In genomic region chr22:42169055-42169469, GRCh38 we compare ENCODE assay signal across 8 cellular contexts. TPM values are rescaled to one million over a fixed set of nuclear protein-coding genes. Genes with fewer than 3 reads are reported as not detected.
A peak's percentile ranks its signal among the peaks of the same experiment; 100 is the strongest.
DNase-seq lines count a peak whose midpoint lies in the region; ATAC-seq and TF ChIP-seq lines count a peak whose summit lies in the region.

No MANE protein-coding gene starts in this region.

- H3K27me3 ChIP-seq in BE2C, result no peaks in the 10 kb centered on the region
- no peaks in the 10 kb centered on the region for H3K27me3 ChIP-seq in naive thymus-derived CD4-positive, alpha-beta T cell (ENCODE audit: control insufficient read depth in 2 of 2, insufficient read depth in 2 of 2, low read length in 2 of 2)

- DNase-seq in BE2C (peak; percentile 84), H4 (ENCODE audit: low spot score) (peak; percentile 57), NOMO-1 treated with DMSO at 0.1 percent for 48 hours (lab: John Stamatoyannopoulos, UW; ENCODE audit: unreplicated experiment) (peak; percentile 64), erythroblast (lab: John Stamatoyannopoulos, UW) (peak; percentile 80 to 88)
- DNase-seq in activated CD8-positive, alpha-beta memory T cell treated with anti-CD3 and anti-CD28 coated beads, Interleukin-2, amount 50 U/mL, for 4 hours, result peak; percentile 70
- peak; percentile 36 to 77 (median 60) for DNase-seq in naive thymus-derived CD4-positive, alpha-beta T cell
- DNase-seq in stimulated activated naive B cell treated with anti-CD40 and anti-IgM and Interleukin-4, amounts not matched to agents 10 μg/mL and 1 μg/mL and 100 μg/mL, for 72 hours, result peak; percentile 45

- no peak overlapping the region for H3K4me3 ChIP-seq in BE2C (ENCODE audit: low read depth, low read length)
- H3K4me3 ChIP-seq in naive thymus-derived CD4-positive, alpha-beta T cell (ENCODE audit: low read length), result no peak overlapping the region

- no peak for TF ChIP-seq POLR2A in erythroblast (IDR thresholded peaks at IDR 0.05; ENCODE audit: low read length)

- intact Hi-C loops in naive thymus-derived CD4-positive, alpha-beta T cell (cut with micrococcal nuclease), result loop anchor here (1.0 to 2.0 kb wide), 7 partner anchors 78 to 276 kb away; partner anchors contain the start of gene NDUFA6 (in 1 of the 2)

- CTCF ChIA-PET in naive thymus-derived CD4-positive, alpha-beta T cell (lab: Charles Lee), result interaction anchor here (0.9 to 3.2 kb wide), 4 partner anchors 108 to 276 kb away, joined by 3 to 11 read pairs (median 4); no protein-coding TSS in a partner anchor

- peaks cover 7% of the 10 kb centered on the region for H3K36me3 ChIP-seq in BE2C
- H3K36me3 ChIP-seq in naive thymus-derived CD4-positive, alpha-beta T cell (ENCODE audit: control insufficient read depth in 2 of 3, insufficient read depth in 3 of 3, low read length in 3 of 3), result peaks cover 0 to 67% (median 0%) of the 10 kb centered on the region in 3 experiments

- H3K4me1 ChIP-seq in BE2C, result peaks cover 23% of the 10 kb centered on the region
- H3K4me1 ChIP-seq in naive thymus-derived CD4-positive, alpha-beta T cell (ENCODE audit: control insufficient read depth in 2 of 2, insufficient read depth in 2 of 2, low read length in 2 of 2), result peaks cover 0 to 15% of the 10 kb centered on the region in 2 donors

- peaks cover 0 to 14% (median 6%) of the 10 kb centered on the region in 5 donors for H3K36me3 Mint-ChIP-seq in naive thymus-derived CD4-positive, alpha-beta T cell
- peaks cover 35 to 61% of the 10 kb centered on the region in 2 donors for H3K36me3 Mint-ChIP-seq in stimulated activated naive B cell treated with anti-CD40 and anti-IgM and Interleukin-4, amounts not matched to agents 10 μg/mL and 1 μg/mL and 100 μg/mL, for 72 hours

- no peaks in the 10 kb centered on the region for H3K27me3 Mint-ChIP-seq in naive thymus-derived CD4-positive, alpha-beta T cell
- H3K27me3 Mint-ChIP-seq in stimulated activated naive B cell treated with anti-CD40 and anti-IgM and Interleukin-4, amounts not matched to agents 10 μg/mL and 1 μg/mL and 100 μg/mL, for 72 hours, result no peaks in the 10 kb centered on the region

- peak; percentile 89 for ATAC-seq in naive thymus-derived CD4-positive, alpha-beta T cell
- ATAC-seq in stimulated activated naive B cell treated with anti-CD40 and anti-IgM and Interleukin-4, amounts not matched to agents 10 μg/mL and 1 μg/mL and 100 μg/mL, for 72 hours (replicated peaks), result peak; percentile 85
- ATAC-seq in GM21515 (IDR thresholded peaks at IDR 0.05; ENCODE audit: unreplicated experiment), result no peak

- H3K9me3 Mint-ChIP-seq in naive thymus-derived CD4-positive, alpha-beta T cell, result no peaks in the 10 kb centered on the region
- no peaks in the 10 kb centered on the region for H3K9me3 Mint-ChIP-seq in stimulated activated naive B cell treated with anti-CD40 and anti-IgM and Interleukin-4, amounts not matched to agents 10 μg/mL and 1 μg/mL and 100 μg/mL, for 72 hours

- peak; percentile 100 for TF ChIP-seq CTCF in BE2C (IDR thresholded peaks at IDR 0.05; ENCODE audit: low read depth, low read length)

- H3K4me1 Mint-ChIP-seq in naive thymus-derived CD4-positive, alpha-beta T cell, result peaks cover 13 to 39% (median 33%) of the 10 kb centered on the region in 7 donors
- peaks cover 25 to 42% of the 10 kb centered on the region in 2 donors for H3K4me1 Mint-ChIP-seq in stimulated activated naive B cell treated with anti-CD40 and anti-IgM and Interleukin-4, amounts not matched to agents 10 μg/mL and 1 μg/mL and 100 μg/mL, for 72 hours

- H3K4me3 Mint-ChIP-seq in naive thymus-derived CD4-positive, alpha-beta T cell, result no peak overlapping the region
- no peak overlapping the region for H3K4me3 Mint-ChIP-seq in stimulated activated naive B cell treated with anti-CD40 and anti-IgM and Interleukin-4, amounts not matched to agents 10 μg/mL and 1 μg/mL and 100 μg/mL, for 72 hours

- no peak overlapping the region for H3K27ac ChIP-seq in naive thymus-derived CD4-positive, alpha-beta T cell (ENCODE audit: low read depth, low read length)

- POLR2A ChIA-PET in naive thymus-derived CD4-positive, alpha-beta T cell (lab: Charles Lee), result no interaction called here

- peak overlapping the region in 1 of 9 donors; percentile 31 for H3K27ac Mint-ChIP-seq in naive thymus-derived CD4-positive, alpha-beta T cell
- H3K27ac Mint-ChIP-seq in stimulated activated naive B cell treated with anti-CD40 and anti-IgM and Interleukin-4, amounts not matched to agents 10 μg/mL and 1 μg/mL and 100 μg/mL, for 72 hours, result peak overlapping the region; percentile 20

- no peaks in the 10 kb centered on the region for H3K9me3 ChIP-seq in BE2C
- H3K9me3 ChIP-seq in naive thymus-derived CD4-positive, alpha-beta T cell (ENCODE audit: control insufficient read depth in 2 of 3, low read length in 3 of 3), result no peaks in the 10 kb centered on the region

RNA-seq across cellular contexts. Expression of gene CYP2D6, which starts 38.5 kb away (rescaled TPM):
- polyA plus RNA-seq in BE2C (2012; ENCODE audit: insufficient read depth, insufficient read length, low read depth), result 6.7 TPM
- not detected in 2 replicates for total RNA-seq in H4 (2014; rRNA removed; shearing (Covaris generic))
- total RNA-seq in naive thymus-derived CD4-positive, alpha-beta T cell, result 10 to 100 TPM in 4 of 5 experiments, 1 to 10 TPM in 1; 5.6 to 13.3 (median 11.2) TPM
- under 1 TPM in 1 of 2 donors, not detected in 1; 0.11 TPM for polyA plus RNA-seq in naive thymus-derived CD4-positive, alpha-beta T cell
